8 cellular contexts compared by ENCODE assay signal in the genomic region with DNA sequence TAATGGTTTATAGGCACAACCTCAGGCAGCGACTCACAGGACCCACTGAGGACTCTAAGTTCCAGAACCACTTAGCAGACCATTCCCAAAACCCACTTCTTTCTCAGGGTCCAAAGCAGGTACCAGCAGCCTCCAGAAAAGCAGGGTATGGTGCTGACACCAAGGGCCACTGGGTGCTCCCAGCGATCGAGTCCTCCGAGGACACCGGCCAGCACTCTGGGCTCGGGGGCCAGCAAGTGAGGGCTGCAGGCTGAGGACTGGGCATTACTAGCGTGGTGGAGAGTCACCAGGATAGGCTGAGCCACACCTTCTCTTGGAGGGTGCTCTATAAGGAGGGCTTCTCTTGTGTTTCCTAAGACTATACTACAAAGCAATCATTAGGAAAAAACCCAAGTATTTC.
"Had no signal": no experiment of that assay in that cellular context is flagged by ENCODE, and none has a peak within 500 bp of the region (broad histone marks: within the 10 kb centered on the region; RNA-seq: fewer than 3 reads in every experiment).

No MANE protein-coding gene starts in this region.

- H3K27ac ChIP-seq: HL-60 had no signal

- ATAC-seq: GM23338, K562 had no signal

- DNase-seq: H9, HCEC 1CT, IMR-90 had no signal

- H2AFZ ChIP-seq: GM23338 had no signal

- FAIRE-seq: H1, H54 had no signal

- H3K4me3 ChIP-seq: GM23338, K562 had no signal

- H3K4me2 ChIP-seq: GM23338 had no signal
